Comparison of ENCODE assay signal across 1 cellular context in the genomic region with DNA sequence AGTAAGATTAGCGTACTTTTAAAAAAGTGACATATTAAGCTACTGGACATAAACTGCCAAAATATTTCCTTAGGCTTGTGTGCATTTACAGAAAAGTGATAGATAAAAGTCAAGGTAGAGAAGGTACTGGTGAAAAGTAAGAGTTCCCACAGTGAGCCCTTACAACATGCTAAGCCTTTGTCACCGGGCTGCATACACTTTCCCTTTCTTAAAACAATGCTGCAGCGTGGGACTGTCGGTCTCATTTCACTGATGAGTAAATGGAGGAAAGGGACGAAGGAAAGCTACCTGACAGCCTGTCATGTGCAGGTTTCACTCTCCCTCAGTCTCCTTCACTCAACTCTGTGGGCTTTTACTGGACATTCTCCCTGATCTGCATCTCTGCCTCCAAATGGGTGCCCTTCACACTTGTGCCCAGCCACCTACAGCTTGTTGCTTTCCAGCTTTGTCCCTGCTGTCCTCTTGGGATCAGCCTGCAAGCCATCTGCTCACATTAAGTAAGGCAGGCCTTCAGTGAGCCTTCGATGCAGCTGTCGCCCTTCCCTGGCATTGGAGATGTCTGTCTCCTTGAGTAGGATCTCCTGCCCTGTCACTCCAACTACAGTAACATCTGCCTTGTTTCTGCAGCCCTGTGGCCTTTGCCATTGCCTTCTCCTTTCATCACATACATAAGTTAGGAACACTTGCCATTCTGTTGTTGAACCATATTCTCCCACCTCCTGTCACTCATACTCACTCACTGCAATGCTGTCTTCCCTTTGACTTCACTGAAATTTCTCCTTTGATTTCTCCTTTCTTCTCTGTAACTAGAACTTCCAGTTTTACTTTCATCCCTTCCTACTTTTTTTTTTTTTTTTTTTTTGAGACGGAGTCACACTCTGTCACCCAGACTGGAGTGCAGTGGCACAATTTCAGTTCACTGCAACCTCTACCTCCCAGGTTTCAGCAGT.
TF ChIP-seq lines count a peak whose summit lies in the region.

No MANE protein-coding gene starts in this region.

TF ChIP-seq in H1, 55 proteins besides CTCF, POLR2A, EP300 and RAD21:
- TF ChIP-seq, protein P1, sequence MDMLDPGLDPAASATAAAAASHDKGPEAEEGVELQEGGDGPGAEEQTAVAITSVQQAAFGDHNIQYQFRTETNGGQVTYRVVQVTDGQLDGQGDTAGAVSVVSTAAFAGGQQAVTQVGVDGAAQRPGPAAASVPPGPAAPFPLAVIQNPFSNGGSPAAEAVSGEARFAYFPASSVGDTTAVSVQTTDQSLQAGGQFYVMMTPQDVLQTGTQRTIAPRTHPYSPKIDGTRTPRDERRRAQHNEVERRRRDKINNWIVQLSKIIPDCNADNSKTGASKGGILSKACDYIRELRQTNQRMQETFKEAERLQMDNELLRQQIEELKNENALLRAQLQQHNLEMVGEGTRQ (IDR thresholded peaks at IDR 0.05; ENCODE audit: low read length), result no peak
- TF ChIP-seq ASH2L (IDR thresholded peaks at IDR 0.05; ENCODE audit: low read length), result no peak
- no peak for TF ChIP-seq EZH2 (IDR thresholded peaks at IDR 0.05; ENCODE audit: low read depth, low read length, severe bottlenecking)
- no peak for TF ChIP-seq SP2 (IDR thresholded peaks at IDR 0.05; ENCODE audit: low read length)
- TF ChIP-seq JUN (IDR thresholded peaks at IDR 0.05; ENCODE audit: low read depth, low read length), result no peak
- TF ChIP-seq SAP30 (IDR thresholded peaks at IDR 0.05; ENCODE audit: insufficient read depth, insufficient replicate concordance, low read length), result no peak
- no peak for TF ChIP-seq SP4 (IDR thresholded peaks at IDR 0.05; ENCODE audit: low read length)
